19 cellular contexts compared by ENCODE assay signal in the genomic region with DNA sequence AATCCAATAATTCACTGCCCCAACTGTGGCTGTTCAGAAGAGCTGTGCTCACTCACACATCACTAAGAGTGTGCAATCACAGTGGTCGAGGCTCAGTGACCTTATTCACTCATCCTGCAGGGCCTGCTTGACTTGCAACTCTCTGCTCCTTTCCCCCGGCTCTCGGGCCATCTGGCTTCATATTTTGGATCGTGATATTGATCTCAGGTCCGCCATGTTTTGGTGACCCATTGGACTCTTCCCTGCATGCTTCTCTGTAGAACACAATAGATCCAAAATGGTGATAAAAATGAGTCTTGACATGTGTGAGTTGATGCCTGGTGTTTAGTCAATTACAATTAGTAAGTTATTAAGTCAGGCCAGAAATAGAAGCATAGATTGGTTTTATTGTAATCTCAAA.
DNase-seq lines count a peak whose midpoint lies in the region; ATAC-seq and TF ChIP-seq lines count a peak whose summit lies in the region.
"Had no signal": no experiment of that assay in that cellular context is flagged by ENCODE, and none has a peak within 500 bp of the region (broad histone marks: within the 10 kb centered on the region; RNA-seq: fewer than 3 reads in every experiment).

No MANE protein-coding gene starts in this region.

- H3K9me3 ChIP-seq in mesenchymal stem cell (ENCODE audit: control insufficient read depth, low read length) (no peaks in the 10 kb centered on the region), transverse colon (no peaks in the 10 kb centered on the region)
- H3K9me3 ChIP-seq: BLaER1, Caco-2 had no signal

- H3K9ac ChIP-seq in mesenchymal stem cell (ENCODE audit: low read length), result no peak overlapping the region
- H3K9ac ChIP-seq: BLaER1, GM23248 had no signal

- H3K4me1 ChIP-seq in mesenchymal stem cell (ENCODE audit: control insufficient read depth, insufficient read depth, low read depth, low read length), result no peaks in the 10 kb centered on the region
- no peaks in the 10 kb centered on the region for H3K4me1 ChIP-seq in transverse colon
- H3K4me1 ChIP-seq: BLaER1 had no signal

- H3K4me3 ChIP-seq in mesenchymal stem cell (ENCODE audit: insufficient read depth in 1 of 2, low read depth in 1 of 2, low read length in 2 of 2), result no peak overlapping the region
- H3K4me3 ChIP-seq in transverse colon, result no peak overlapping the region
- H3K4me3 ChIP-seq: BLaER1, GM12878, GM23248 had no signal

- H2BK12ac ChIP-seq in mesenchymal stem cell (ENCODE audit: low read length in 2 of 2), result no peak overlapping the region

- no peak overlapping the region for H3K18ac ChIP-seq in mesenchymal stem cell (ENCODE audit: low read depth in 1 of 2, low read length in 2 of 2)

- in situ Hi-C loops in transverse colon (cut with MboI; ENCODE audit: low pct_ligation_motif_present in 1 of 4, low pct_unique_long_range_greater_than_20kb in 1 of 4, low sequenced_read_pairs in 3 of 4), result no loop called here

- H3K36me3 ChIP-seq in mesenchymal stem cell (ENCODE audit: control insufficient read depth in 1 of 2, insufficient read depth in 2 of 2, low read depth in 1 of 2, low read length in 2 of 2) (no peaks in the 10 kb centered on the region), transverse colon (no peaks in the 10 kb centered on the region)
- H3K36me3 ChIP-seq: BLaER1 had no signal

- peaks cover 57% of the 10 kb centered on the region for H3K4me1 Mint-ChIP-seq in brain
- H3K4me1 Mint-ChIP-seq: CD4-positive, CD25-positive, alpha-beta regulatory T cell had no signal

- no peak overlapping the region for H3K4me3 Mint-ChIP-seq in brain
- H3K4me3 Mint-ChIP-seq: CD4-positive, CD25-positive, alpha-beta regulatory T cell; CD8-positive, alpha-beta T cell had no signal

- H2BK120ac ChIP-seq in mesenchymal stem cell (ENCODE audit: low read depth, low read length), result peak overlapping the region; percentile 39

- no peak overlapping the region for H4K8ac ChIP-seq in mesenchymal stem cell (ENCODE audit: low read length)

- no peaks in the 10 kb centered on the region for H3K79me1 ChIP-seq in mesenchymal stem cell (replicated peaks; ENCODE audit: low read length, poor library complexity, severe bottlenecking)

- 89% methylated on average over 5 of the region's 5 CpGs for WGBS in mesenchymal stem cell
- WGBS in transverse colon (ENCODE audit: low coverage in 1 of 2), 2 donors, result 88 to 100% methylated on average over 1 to 5 of the region's 5 CpGs

- H3K36me3 Mint-ChIP-seq in brain, result no peaks in the 10 kb centered on the region
- H3K36me3 Mint-ChIP-seq: CD4-positive, CD25-positive, alpha-beta regulatory T cell; CD8-positive, alpha-beta T cell had no signal

- H3K27me3 Mint-ChIP-seq in brain, result no peaks in the 10 kb centered on the region

- H3K4ac ChIP-seq in mesenchymal stem cell (ENCODE audit: low read depth in 1 of 2, low read length in 2 of 2), result no peak overlapping the region

- H2BK5ac ChIP-seq in mesenchymal stem cell (ENCODE audit: low read depth, low read length, poor library complexity, severe bottlenecking), result no peak overlapping the region

- TF ChIP-seq POLR2A in transverse colon (IDR thresholded peaks at IDR 0.05), result no peak

- H3K27ac ChIP-seq in mesenchymal stem cell (ENCODE audit: low read length, poor library complexity, severe bottlenecking), result no peak overlapping the region
- no peak overlapping the region for H3K27ac ChIP-seq in transverse colon
- H3K27ac ChIP-seq: BLaER1, C4-2B, GM23248 had no signal

- H3K27ac Mint-ChIP-seq in brain, result peak overlapping the region; percentile 39 to 97 (median 87)
- H3K27ac Mint-ChIP-seq: CD4-positive, CD25-positive, alpha-beta regulatory T cell; CD8-positive, alpha-beta T cell had no signal

- no peak for TF ChIP-seq EP300 in transverse colon (IDR thresholded peaks at IDR 0.05; ENCODE audit: low read depth)

- peaks cover 6 to 16% (median 10%) of the 10 kb centered on the region in 5 experiments for H3K9me3 Mint-ChIP-seq in brain
- H3K9me3 Mint-ChIP-seq: CD8-positive, alpha-beta T cell had no signal

- no peak overlapping the region for H3K23ac ChIP-seq in mesenchymal stem cell (ENCODE audit: low read length in 2 of 2)

- no peak for DNase-seq in mesenchymal stem cell
- DNase-seq in retina, result peak; percentile 54
- DNase-seq in transverse colon, result no peak
- no peak for DNase-seq in NCI-H187 (lab: John Stamatoyannopoulos, UW)
- DNase-seq: Caco-2; CD4-positive, CD25-positive, alpha-beta regulatory T cell; CD8-positive, alpha-beta T cell; DMS 273 treated with DMSO at 0.1 percent for 48 hours; DMS79; EL; GDM1; GM23248; H7; HCEC 1CT had no signal

- no peak overlapping the region for H2BK15ac ChIP-seq in mesenchymal stem cell (ENCODE audit: low read depth, poor library complexity, severe bottlenecking)

- no peak for ATAC-seq in HG03442 (IDR thresholded peaks at IDR 0.05; ENCODE audit: unreplicated experiment)
- ATAC-seq: CD8-positive, alpha-beta T cell; GM12878 had no signal

- H3K4me2 ChIP-seq in mesenchymal stem cell (ENCODE audit: low read length, poor library complexity, severe bottlenecking), result no peak overlapping the region
- H3K4me2 ChIP-seq: BLaER1 had no signal

- H2AFZ ChIP-seq in mesenchymal stem cell (ENCODE audit: low read depth, low read length), result no peak overlapping the region
- H2AFZ ChIP-seq: GM23248 had no signal

- intact Hi-C loops in transverse colon (cut with DNase I; ENCODE audit: low total_unique reads), result no loop called here

- H4K91ac ChIP-seq in mesenchymal stem cell (ENCODE audit: low read length), result no peak overlapping the region

- TF ChIP-seq CTCF in brain (conservative IDR thresholded peaks at IDR 0.05) (no peak), transverse colon (IDR thresholded peaks at IDR 0.05) (no peak)

- H3K27me3 ChIP-seq in mesenchymal stem cell (ENCODE audit: control insufficient read depth in 1 of 2, insufficient read depth in 1 of 2, low read length in 2 of 2), result no peaks in the 10 kb centered on the region
- H3K27me3 ChIP-seq in transverse colon, result no peaks in the 10 kb centered on the region
- H3K27me3 ChIP-seq: BLaER1 had no signal

- no peak overlapping the region for H3K14ac ChIP-seq in mesenchymal stem cell (ENCODE audit: low read length in 2 of 2)

- H2AK5ac ChIP-seq in mesenchymal stem cell (ENCODE audit: low read length, severe bottlenecking), result no peak overlapping the region
